ENCODE assay signal across 1 cellular context in the genomic region with DNA sequence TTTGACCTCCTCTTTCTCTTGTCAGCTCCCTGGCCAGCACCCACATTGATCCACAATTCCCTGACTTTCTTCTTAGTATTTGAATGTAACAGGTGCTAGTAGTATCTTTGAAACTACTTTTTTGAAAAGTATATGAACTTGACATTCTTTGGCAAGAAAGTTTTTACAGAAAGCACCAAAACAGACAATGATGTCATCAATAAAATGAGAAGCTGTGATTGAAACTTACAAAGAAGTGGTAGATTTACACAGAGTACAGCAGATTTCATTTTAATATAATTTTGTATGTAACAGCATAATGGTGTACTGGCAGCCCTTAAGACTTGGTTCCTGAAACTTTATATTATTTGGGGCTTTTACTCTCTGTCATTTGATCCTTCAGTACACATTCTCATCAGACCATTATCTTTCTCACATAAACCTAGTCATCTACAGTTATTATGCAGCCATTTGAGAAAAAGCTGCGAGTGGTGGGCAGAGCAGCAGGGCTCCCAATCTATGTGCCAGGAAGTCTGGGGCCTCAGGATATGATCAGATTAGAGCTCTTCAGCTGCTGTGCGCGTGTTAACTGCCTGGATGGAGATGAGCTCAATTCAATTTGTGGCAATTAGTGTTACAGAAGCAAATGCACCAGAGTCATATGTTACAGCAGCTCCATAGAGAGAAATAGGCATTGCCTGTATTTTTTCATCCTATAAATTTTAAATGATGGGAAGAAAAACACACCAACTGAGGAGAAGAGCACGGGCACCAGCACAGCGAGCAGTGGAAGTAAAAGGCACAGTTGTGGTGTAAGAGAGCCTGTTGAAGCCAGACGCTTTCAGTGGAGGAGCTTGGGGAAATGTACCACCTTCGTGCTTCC.
TF ChIP-seq lines count a peak whose summit lies in the region.

No MANE protein-coding gene starts in this region.

TF ChIP-seq in SK-N-SH, 30 proteins besides CTCF, POLR2A, EP300 and RAD21 (continued from another document):
- 0 out of 2 replicates have a peak, but pooled peaks have one; percentile 22 for TF ChIP-seq USF1 (IDR thresholded peaks at IDR 0.05; ENCODE audit: borderline replicate concordance, low read depth)
- TF ChIP-seq RCOR1 (IDR thresholded peaks at IDR 0.05; ENCODE audit: low read length) = peak; percentile 92
- TF ChIP-seq ELF1 (IDR thresholded peaks at IDR 0.05) = no peak
- peak; percentile 99 for TF ChIP-seq FOXJ3 (CRISPR knock-in tag; IDR thresholded peaks at IDR 0.05)
- no peak; the same call in 1 of the 2 replicates for TF ChIP-seq JUND (IDR thresholded peaks at IDR 0.05)
- TF ChIP-seq MAX (IDR thresholded peaks at IDR 0.05; ENCODE audit: low read depth) = no peak
- TF ChIP-seq SIN3A (IDR thresholded peaks at IDR 0.05; ENCODE audit: borderline replicate concordance, low read depth, low read length) = no peak
